In the genomic region with DNA sequence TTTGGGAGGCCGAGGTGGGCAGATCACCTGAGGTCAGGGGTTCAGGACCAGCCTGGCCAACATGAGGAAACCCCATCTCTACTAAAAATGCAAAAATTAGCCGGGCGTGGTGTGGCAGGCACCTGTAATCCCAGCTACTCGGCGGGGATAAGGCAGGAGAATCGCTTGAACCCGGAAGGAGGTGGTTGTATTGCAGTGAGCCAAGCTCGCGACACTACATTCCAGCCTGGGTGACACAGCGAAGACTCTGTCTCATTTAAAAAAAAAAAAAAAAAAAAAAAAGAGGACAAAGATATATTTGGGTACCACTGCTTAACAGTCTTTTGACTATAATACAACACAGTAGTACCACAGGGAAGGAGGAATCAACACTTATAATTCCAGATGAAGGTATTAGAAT, we compare ENCODE assay signal across 23 cellular contexts.
"Had no signal": no experiment of that assay in that cellular context is flagged by ENCODE, and none has a peak within 500 bp of the region (broad histone marks: within the 10 kb centered on the region; RNA-seq: fewer than 3 reads in every experiment).

No MANE protein-coding gene starts in this region.

- H3K9me3 ChIP-seq: neutrophil, ovary, right lobe of liver, transverse colon, vagina had no signal

- H3K27me3 ChIP-seq: hepatocyte, neutrophil, ovary, right lobe of liver, transverse colon, vagina had no signal

- H3K27ac ChIP-seq: hepatocyte, neutrophil, ovary, right lobe of liver, skin epidermis, transverse colon, vagina had no signal

- H3K27me3 Mint-ChIP-seq: activated CD4-positive, alpha-beta memory T cell treated with anti-CD3 and anti-CD28 coated beads, Interleukin-2, amount 10 ng/mL, durations not matched to agents 7 days and 5 days; activated CD4-positive, alpha-beta T cell treated with anti-CD3 and anti-CD28 coated beads, Interleukin-2, amount 10 ng/mL, durations not matched to agents 24 days and 14 days; brain; dendritic cell treated with granulocyte-macrophage colony-stimulating factor and Interleukin-4, amounts not matched to agents 40 ng/mL and 50 ng/mL, for 4 days; stimulated activated naive B cell treated with anti-CD40 and anti-IgM and Interleukin-4, amounts not matched to agents 10 μg/mL and 1 μg/mL and 100 μg/mL, for 72 hours had no signal

- DNase-seq: activated CD4-positive, alpha-beta memory T cell treated with anti-CD3 and anti-CD28 coated beads, Interleukin-2, amount 10 ng/mL, durations not matched to agents 7 days and 5 days; activated CD4-positive, alpha-beta T cell treated with anti-CD3 and anti-CD28 coated beads, Interleukin-2, amount 10 ng/mL, durations not matched to agents 24 days and 14 days; activated naive CD4-positive, alpha-beta T cell treated with Interleukin-2 at 50 U/mL for 16 hours; effector CD4-positive, alpha-beta T cell; foreskin melanocyte; glutamatergic neuron; immature natural killer cell; midbrain; ovary; stimulated activated CD4-positive, alpha-beta T cell treated with anti-CD3 and anti-CD28 coated beads, Interleukin-2, amount 100 ng/mL, for 24 hours; stimulated activated naive B cell treated with anti-CD40 and anti-IgM and Interleukin-4, amounts not matched to agents 10 μg/mL and 1 μg/mL and 100 μg/mL, for 72 hours; transverse colon had no signal

- ATAC-seq: activated CD4-positive, CD25-positive, alpha-beta regulatory T cell treated with anti-CD3 and anti-CD28 coated beads, Interleukin-2, amount 50 U/mL, for 24 hours; left lobe of liver; right lobe of liver; stimulated activated naive B cell treated with anti-CD40 and anti-IgM and Interleukin-4, amounts not matched to agents 10 μg/mL and 1 μg/mL and 100 μg/mL, for 72 hours had no signal

- H3K4me1 ChIP-seq: right lobe of liver had no signal

- H3K4me1 Mint-ChIP-seq: nephron had no signal

- H3K4me3 ChIP-seq: hepatocyte, ovary, right lobe of liver, skin epidermis, transverse colon, vagina had no signal

- H3K36me3 ChIP-seq: ovary had no signal

- H3K9me3 Mint-ChIP-seq: activated CD4-positive, alpha-beta memory T cell treated with anti-CD3 and anti-CD28 coated beads, Interleukin-2, amount 10 ng/mL, durations not matched to agents 7 days and 5 days; activated CD4-positive, alpha-beta T cell treated with anti-CD3 and anti-CD28 coated beads, Interleukin-2, amount 10 ng/mL, durations not matched to agents 24 days and 14 days; activated T-helper 2 cell treated with anti-CD3 and anti-CD28 coated beads, Interferon-gamma antibody, Interleukin-2, Interleukin-4, amounts not matched to agents 10 μg/mL and 5 μg/mL and 100 μg/mL, durations not matched to agents 14 hours and 24 hours and 36 hours; brain; dendritic cell treated with granulocyte-macrophage colony-stimulating factor and Interleukin-4, amounts not matched to agents 40 ng/mL and 50 ng/mL, for 4 days; immature natural killer cell; nephron; stimulated activated naive B cell treated with anti-CD40 and anti-IgM and Interleukin-4, amounts not matched to agents 10 μg/mL and 1 μg/mL and 100 μg/mL, for 72 hours had no signal

- H3K4me3 Mint-ChIP-seq: activated CD4-positive, alpha-beta memory T cell treated with anti-CD3 and anti-CD28 coated beads, Interleukin-2, amount 10 ng/mL, durations not matched to agents 7 days and 5 days; activated CD4-positive, alpha-beta T cell treated with anti-CD3 and anti-CD28 coated beads, Interleukin-2, amount 10 ng/mL, durations not matched to agents 24 days and 14 days; brain; dendritic cell treated with granulocyte-macrophage colony-stimulating factor and Interleukin-4, amounts not matched to agents 40 ng/mL and 50 ng/mL, for 4 days; immature natural killer cell; nephron; stimulated activated naive B cell treated with anti-CD40 and anti-IgM and Interleukin-4, amounts not matched to agents 10 μg/mL and 1 μg/mL and 100 μg/mL, for 72 hours had no signal

- H3K27ac Mint-ChIP-seq: activated CD4-positive, alpha-beta memory T cell treated with anti-CD3 and anti-CD28 coated beads, Interleukin-2, amount 10 ng/mL, durations not matched to agents 7 days and 5 days; activated CD4-positive, alpha-beta T cell treated with anti-CD3 and anti-CD28 coated beads, Interleukin-2, amount 10 ng/mL, durations not matched to agents 24 days and 14 days; activated T-helper 2 cell treated with anti-CD3 and anti-CD28 coated beads, Interferon-gamma antibody, Interleukin-2, Interleukin-4, amounts not matched to agents 10 μg/mL and 5 μg/mL and 100 μg/mL, durations not matched to agents 14 hours and 24 hours and 36 hours; dendritic cell treated with granulocyte-macrophage colony-stimulating factor and Interleukin-4, amounts not matched to agents 40 ng/mL and 50 ng/mL, for 4 days; nephron; stimulated activated naive B cell treated with anti-CD40 and anti-IgM and Interleukin-4, amounts not matched to agents 10 μg/mL and 1 μg/mL and 100 μg/mL, for 72 hours had no signal
